In the genomic region with DNA sequence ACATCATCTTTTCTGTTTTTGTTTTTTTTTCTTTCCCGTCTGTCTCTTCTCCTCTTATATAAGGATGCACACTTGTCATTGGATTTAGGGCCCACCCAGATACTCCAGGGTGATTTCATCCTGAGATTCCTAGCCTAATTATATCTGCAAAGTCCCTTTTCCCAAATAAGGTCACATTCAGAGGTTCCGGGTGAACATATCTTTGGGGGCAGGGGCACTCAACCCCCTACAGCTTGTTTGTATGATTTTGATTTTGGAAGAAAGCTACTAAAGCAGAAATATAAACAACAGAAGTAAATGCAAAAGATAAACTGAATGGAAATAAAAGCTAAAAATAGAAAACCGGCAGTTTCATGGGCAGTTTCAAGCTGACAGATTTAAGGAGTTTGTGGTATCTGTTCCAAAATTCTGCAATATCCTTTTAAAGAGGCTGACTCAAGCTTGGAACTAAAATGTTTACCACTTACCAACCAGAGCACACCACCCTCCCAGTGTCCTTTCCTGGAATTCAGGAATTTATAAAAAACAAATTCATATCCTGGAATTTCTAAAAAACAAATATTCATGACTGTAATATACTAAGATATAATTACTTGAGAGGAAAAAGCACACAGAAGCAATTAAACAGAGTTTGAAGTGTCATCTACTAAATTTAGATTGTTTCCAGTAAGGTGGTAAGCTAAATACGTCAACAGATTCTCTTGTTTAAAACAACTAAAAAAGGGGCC, we compare ENCODE assay signal across 12 cellular contexts.
DNase-seq lines count a peak whose midpoint lies in the region; ATAC-seq and TF ChIP-seq lines count a peak whose summit lies in the region.
"Had no signal": no experiment of that assay in that cellular context is flagged by ENCODE, and none has a peak within 500 bp of the region (broad histone marks: within the 10 kb centered on the region; RNA-seq: fewer than 3 reads in every experiment).

No MANE protein-coding gene starts in this region.

- TF ChIP-seq CTCF in activated CD8-positive, alpha-beta T cell treated with anti-CD3 and anti-CD28 coated beads for 36 hours (IDR thresholded peaks at IDR 0.05): no peak
- TF ChIP-seq CTCF in tibial artery (IDR thresholded peaks at IDR 0.05): no peak

- H3K27ac ChIP-seq in right cardiac atrium (ENCODE audit: low read length) (peak overlapping the region; percentile 81), tibial artery (peak overlapping the region; percentile 65 to 67)
- H3K27ac ChIP-seq: epithelial cell of prostate had no signal

- H3K27me3 ChIP-seq in right cardiac atrium (ENCODE audit: control insufficient read depth, insufficient read depth): no peaks in the 10 kb centered on the region
- no peaks in the 10 kb centered on the region for H3K27me3 ChIP-seq in tibial artery

- H3K27ac Mint-ChIP-seq in activated CD8-positive, alpha-beta T cell treated with anti-CD3 and anti-CD28 coated beads for 36 hours: peak overlapping the region; percentile 36
- no peak overlapping the region for H3K27ac Mint-ChIP-seq in activated CD8-positive, alpha-beta T cell treated with anti-CD3 and anti-CD28 coated beads, Interleukin-2, amount 10 ng/mL, durations not matched to agents 7 days and 5 days
- peak overlapping the region; percentile 1 for H3K27ac Mint-ChIP-seq in activated naive CD8-positive, alpha-beta T cell treated with anti-CD3 and anti-CD28 coated beads, Interleukin-2, amount 50 U/mL, for 24 hours
- no peak overlapping the region for H3K27ac Mint-ChIP-seq in T-helper 17 cell
- H3K27ac Mint-ChIP-seq: B cell had no signal

- H3K9me3 Mint-ChIP-seq in activated CD8-positive, alpha-beta T cell treated with anti-CD3 and anti-CD28 coated beads for 36 hours: no peaks in the 10 kb centered on the region
- H3K9me3 Mint-ChIP-seq in activated CD8-positive, alpha-beta T cell treated with anti-CD3 and anti-CD28 coated beads, Interleukin-2, amount 10 ng/mL, durations not matched to agents 7 days and 5 days (ENCODE audit: insufficient read depth): no peaks in the 10 kb centered on the region
- H3K9me3 Mint-ChIP-seq in activated naive CD8-positive, alpha-beta T cell treated with anti-CD3 and anti-CD28 coated beads, Interleukin-2, amount 50 U/mL, for 24 hours: no peaks in the 10 kb centered on the region

- intact Hi-C loops in activated CD8-positive, alpha-beta T cell treated with anti-CD3 and anti-CD28 coated beads for 36 hours (cut with micrococcal nuclease): no loop called here
- intact Hi-C loops in right cardiac atrium (cut with DNase I) (no loop called here), tibial artery (cut with DNase I; ENCODE audit: low total_unique reads) (loop anchor here (5.0 kb wide), 1 partner anchor 42 kb away; no protein-coding TSS in a partner anchor)

- POLR2A ChIA-PET in activated CD8-positive, alpha-beta T cell treated with anti-CD3 and anti-CD28 coated beads for 36 hours (lab: Charles Lee): interaction anchor here (2.0 kb wide), 1 partner anchor 41 kb away, joined by 11 read pairs; no protein-coding TSS in a partner anchor
- POLR2A ChIA-PET in activated CD8-positive, alpha-beta T cell treated with anti-CD3 and anti-CD28 coated beads, Interleukin-2, amount 10 ng/mL, durations not matched to agents 7 days and 5 days (lab: Charles Lee): interaction anchor here (1.0 kb wide), 1 partner anchor 11 kb away, joined by 3 read pairs; no protein-coding TSS in a partner anchor

- no peak overlapping the region for H3K4me3 Mint-ChIP-seq in activated CD8-positive, alpha-beta T cell treated with anti-CD3 and anti-CD28 coated beads for 36 hours
- no peak overlapping the region for H3K4me3 Mint-ChIP-seq in activated CD8-positive, alpha-beta T cell treated with anti-CD3 and anti-CD28 coated beads, Interleukin-2, amount 10 ng/mL, durations not matched to agents 7 days and 5 days
- no peak overlapping the region for H3K4me3 Mint-ChIP-seq in activated naive CD8-positive, alpha-beta T cell treated with anti-CD3 and anti-CD28 coated beads, Interleukin-2, amount 50 U/mL, for 24 hours
- no peak overlapping the region for H3K4me3 Mint-ChIP-seq in T-helper 17 cell
- H3K4me3 Mint-ChIP-seq: B cell had no signal

- H3K4me1 ChIP-seq in right cardiac atrium (ENCODE audit: control insufficient read depth, insufficient read depth, low read length) (peaks cover 3% of the 10 kb centered on the region), tibial artery (peaks cover 0 to 51% (median 23%) of the 10 kb centered on the region in 4 donors)

- H3K36me3 Mint-ChIP-seq in activated CD8-positive, alpha-beta T cell treated with anti-CD3 and anti-CD28 coated beads for 36 hours (ENCODE audit: low read depth): no peaks in the 10 kb centered on the region
- H3K36me3 Mint-ChIP-seq in activated CD8-positive, alpha-beta T cell treated with anti-CD3 and anti-CD28 coated beads, Interleukin-2, amount 10 ng/mL, durations not matched to agents 7 days and 5 days (ENCODE audit: low read depth): no peaks in the 10 kb centered on the region
- no peaks in the 10 kb centered on the region for H3K36me3 Mint-ChIP-seq in activated naive CD8-positive, alpha-beta T cell treated with anti-CD3 and anti-CD28 coated beads, Interleukin-2, amount 50 U/mL, for 24 hours (ENCODE audit: low read depth)
- H3K36me3 Mint-ChIP-seq in T-helper 17 cell (ENCODE audit: low read depth): no peaks in the 10 kb centered on the region

- DNase-seq in activated CD8-positive, alpha-beta T cell treated with anti-CD3 and anti-CD28 coated beads for 36 hours: no peak
- DNase-seq in activated CD8-positive, alpha-beta T cell treated with anti-CD3 and anti-CD28 coated beads, Interleukin-2, amount 10 ng/mL, durations not matched to agents 7 days and 5 days: no peak
- DNase-seq in activated naive CD8-positive, alpha-beta T cell treated with anti-CD3 and anti-CD28 coated beads, Interleukin-2, amount 50 U/mL, for 24 hours: no peak
- DNase-seq in right cardiac atrium (no peak), tibial artery (no peak), T-helper 17 cell (no peak), cerebellar cortex (ENCODE audit: low spot score) (no peak), putamen (ENCODE audit: low spot score) (no peak)
- DNase-seq: activated CD8-positive, alpha-beta memory T cell treated with anti-CD3 and anti-CD28 coated beads, Interleukin-2, amount 50 U/mL, for 48 hours had no signal

- no peaks in the 10 kb centered on the region for H3K36me3 ChIP-seq in tibial artery

- WGBS in right cardiac atrium: 44% methylated on average over 4 of the region's 4 CpGs

- H3K4me1 Mint-ChIP-seq in activated CD8-positive, alpha-beta T cell treated with anti-CD3 and anti-CD28 coated beads for 36 hours (ENCODE audit: low read depth): peaks cover 27% of the 10 kb centered on the region
- peaks cover 31% of the 10 kb centered on the region for H3K4me1 Mint-ChIP-seq in activated CD8-positive, alpha-beta T cell treated with anti-CD3 and anti-CD28 coated beads, Interleukin-2, amount 10 ng/mL, durations not matched to agents 7 days and 5 days (ENCODE audit: low read depth)
- H3K4me1 Mint-ChIP-seq in activated naive CD8-positive, alpha-beta T cell treated with anti-CD3 and anti-CD28 coated beads, Interleukin-2, amount 50 U/mL, for 24 hours: peaks cover 30% of the 10 kb centered on the region
- peaks cover 4% of the 10 kb centered on the region for H3K4me1 Mint-ChIP-seq in T-helper 17 cell

- no peak overlapping the region for H3K4me3 ChIP-seq in right cardiac atrium (ENCODE audit: low read length)
- no peak overlapping the region for H3K4me3 ChIP-seq in tibial artery

- H3K27me3 Mint-ChIP-seq in activated CD8-positive, alpha-beta T cell treated with anti-CD3 and anti-CD28 coated beads for 36 hours: peaks cover 4% of the 10 kb centered on the region
- no peaks in the 10 kb centered on the region for H3K27me3 Mint-ChIP-seq in activated CD8-positive, alpha-beta T cell treated with anti-CD3 and anti-CD28 coated beads, Interleukin-2, amount 10 ng/mL, durations not matched to agents 7 days and 5 days (ENCODE audit: low read depth)
- H3K27me3 Mint-ChIP-seq in activated naive CD8-positive, alpha-beta T cell treated with anti-CD3 and anti-CD28 coated beads, Interleukin-2, amount 50 U/mL, for 24 hours: peaks cover 5% of the 10 kb centered on the region
- H3K27me3 Mint-ChIP-seq in T-helper 17 cell: no peaks in the 10 kb centered on the region

- no peaks in the 10 kb centered on the region for H3K9me3 ChIP-seq in right cardiac atrium (ENCODE audit: control insufficient read depth, low read length)
- no peaks in the 10 kb centered on the region for H3K9me3 ChIP-seq in tibial artery
- H3K9me3 ChIP-seq in T-helper 17 cell (ENCODE audit: control insufficient read depth, low read length, poor library complexity, severe bottlenecking): no peaks in the 10 kb centered on the region

- no peak for ATAC-seq in activated CD8-positive, alpha-beta T cell treated with anti-CD3 and anti-CD28 coated beads for 36 hours
- no peak for ATAC-seq in activated CD8-positive, alpha-beta T cell treated with anti-CD3 and anti-CD28 coated beads, Interleukin-2, amount 10 ng/mL, durations not matched to agents 7 days and 5 days
- no peak for ATAC-seq in activated naive CD8-positive, alpha-beta T cell treated with anti-CD3 and anti-CD28 coated beads, Interleukin-2, amount 50 U/mL, for 24 hours
- peak; percentile 61 to 72 for ATAC-seq in right cardiac atrium
- no peak for ATAC-seq in T-helper 17 cell
- ATAC-seq: Panc1 had no signal

- CTCF ChIA-PET in activated CD8-positive, alpha-beta T cell treated with anti-CD3 and anti-CD28 coated beads for 36 hours (lab: Charles Lee): interaction anchor here (1.2 kb wide), 1 partner anchor 41 kb away, joined by 3 read pairs; no protein-coding TSS in a partner anchor
- CTCF ChIA-PET in activated CD8-positive, alpha-beta T cell treated with anti-CD3 and anti-CD28 coated beads, Interleukin-2, amount 10 ng/mL, durations not matched to agents 7 days and 5 days (lab: Charles Lee): interaction anchor here (1.0 to 1.8 kb wide), 5 partner anchors 15 to 108 kb away, joined by 3 to 5 read pairs (median 4); no protein-coding TSS in a partner anchor

Comparison
In these comparisons a context has a peak if more than half of its experiments do, and no peak if none do; other contexts are left out.
1. H3K27ac Mint-ChIP-seq: peak in activated CD8-positive, alpha-beta T cell treated with anti-CD3 and anti-CD28 coated beads for 36 hours (single experiment) and activated naive CD8-positive, alpha-beta T cell treated with anti-CD3 and anti-CD28 coated beads, Interleukin-2, amount 50 U/mL, for 24 hours (single experiment); none in activated CD8-positive, alpha-beta T cell treated with anti-CD3 and anti-CD28 coated beads, Interleukin-2, amount 10 ng/mL, durations not matched to agents 7 days and 5 days (single experiment) and T-helper 17 cell (single experiment).
2. ATAC-seq: peak in right cardiac atrium (2 of 2); none in activated CD8-positive, alpha-beta T cell treated with anti-CD3 and anti-CD28 coated beads for 36 hours (single experiment), activated CD8-positive, alpha-beta T cell treated with anti-CD3 and anti-CD28 coated beads, Interleukin-2, amount 10 ng/mL, durations not matched to agents 7 days and 5 days (single experiment), activated naive CD8-positive, alpha-beta T cell treated with anti-CD3 and anti-CD28 coated beads, Interleukin-2, amount 50 U/mL, for 24 hours (single experiment) and T-helper 17 cell (single experiment).